In the genomic region with DNA sequence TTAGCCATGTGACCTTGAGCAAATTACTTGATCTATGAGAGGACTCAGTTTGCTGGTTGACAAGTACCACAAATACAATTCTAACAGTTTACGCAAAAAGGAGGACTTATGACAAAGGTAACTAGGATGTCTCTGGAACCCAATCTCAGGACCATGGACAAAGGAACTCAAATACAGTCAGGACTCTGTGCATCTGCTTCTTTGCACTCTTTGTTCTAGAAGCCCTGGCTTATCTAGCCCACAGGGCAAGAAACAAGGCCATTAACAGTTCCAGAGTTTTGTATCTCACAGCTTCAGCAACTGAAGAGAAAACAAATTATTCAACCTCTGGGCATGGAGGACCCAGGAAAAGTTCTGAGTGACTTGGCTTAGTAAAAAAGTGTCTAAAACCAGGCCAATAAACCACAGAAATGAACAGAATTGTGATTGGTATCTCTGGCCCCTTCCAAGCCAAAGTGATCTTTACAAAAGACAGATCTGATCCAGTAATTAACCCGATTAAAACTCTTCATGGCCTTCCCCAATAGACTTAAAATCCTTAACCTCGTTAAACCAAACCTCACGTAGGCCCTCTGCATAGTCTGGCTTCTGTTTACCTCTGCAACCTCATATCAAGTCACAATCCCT, we compare ENCODE assay signal across 1 cellular context.
TF ChIP-seq lines count a peak whose summit lies in the region.

No MANE protein-coding gene starts in this region.

TF ChIP-seq in HepG2, 621 proteins besides CTCF, POLR2A, EP300 and RAD21 (continued from another document):
- TF ChIP-seq, protein P1, sequence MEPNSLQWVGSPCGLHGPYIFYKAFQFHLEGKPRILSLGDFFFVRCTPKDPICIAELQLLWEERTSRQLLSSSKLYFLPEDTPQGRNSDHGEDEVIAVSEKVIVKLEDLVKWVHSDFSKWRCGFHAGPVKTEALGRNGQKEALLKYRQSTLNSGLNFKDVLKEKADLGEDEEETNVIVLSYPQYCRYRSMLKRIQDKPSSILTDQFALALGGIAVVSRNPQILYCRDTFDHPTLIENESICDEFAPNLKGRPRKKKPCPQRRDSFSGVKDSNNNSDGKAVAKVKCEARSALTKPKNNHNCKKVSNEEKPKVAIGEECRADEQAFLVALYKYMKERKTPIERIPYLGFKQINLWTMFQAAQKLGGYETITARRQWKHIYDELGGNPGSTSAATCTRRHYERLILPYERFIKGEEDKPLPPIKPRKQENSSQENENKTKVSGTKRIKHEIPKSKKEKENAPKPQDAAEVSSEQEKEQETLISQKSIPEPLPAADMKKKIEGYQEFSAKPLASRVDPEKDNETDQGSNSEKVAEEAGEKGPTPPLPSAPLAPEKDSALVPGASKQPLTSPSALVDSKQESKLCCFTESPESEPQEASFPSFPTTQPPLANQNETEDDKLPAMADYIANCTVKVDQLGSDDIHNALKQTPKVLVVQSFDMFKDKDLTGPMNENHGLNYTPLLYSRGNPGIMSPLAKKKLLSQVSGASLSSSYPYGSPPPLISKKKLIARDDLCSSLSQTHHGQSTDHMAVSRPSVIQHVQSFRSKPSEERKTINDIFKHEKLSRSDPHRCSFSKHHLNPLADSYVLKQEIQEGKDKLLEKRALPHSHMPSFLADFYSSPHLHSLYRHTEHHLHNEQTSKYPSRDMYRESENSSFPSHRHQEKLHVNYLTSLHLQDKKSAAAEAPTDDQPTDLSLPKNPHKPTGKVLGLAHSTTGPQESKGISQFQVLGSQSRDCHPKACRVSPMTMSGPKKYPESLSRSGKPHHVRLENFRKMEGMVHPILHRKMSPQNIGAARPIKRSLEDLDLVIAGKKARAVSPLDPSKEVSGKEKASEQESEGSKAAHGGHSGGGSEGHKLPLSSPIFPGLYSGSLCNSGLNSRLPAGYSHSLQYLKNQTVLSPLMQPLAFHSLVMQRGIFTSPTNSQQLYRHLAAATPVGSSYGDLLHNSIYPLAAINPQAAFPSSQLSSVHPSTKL (CRISPR knock-in tag; IDR thresholded peaks at IDR 0.05) = 0 out of 2 replicates have a peak, but pooled peaks have one; percentile 14
